1 cellular context compared by ENCODE assay signal in the genomic region with DNA sequence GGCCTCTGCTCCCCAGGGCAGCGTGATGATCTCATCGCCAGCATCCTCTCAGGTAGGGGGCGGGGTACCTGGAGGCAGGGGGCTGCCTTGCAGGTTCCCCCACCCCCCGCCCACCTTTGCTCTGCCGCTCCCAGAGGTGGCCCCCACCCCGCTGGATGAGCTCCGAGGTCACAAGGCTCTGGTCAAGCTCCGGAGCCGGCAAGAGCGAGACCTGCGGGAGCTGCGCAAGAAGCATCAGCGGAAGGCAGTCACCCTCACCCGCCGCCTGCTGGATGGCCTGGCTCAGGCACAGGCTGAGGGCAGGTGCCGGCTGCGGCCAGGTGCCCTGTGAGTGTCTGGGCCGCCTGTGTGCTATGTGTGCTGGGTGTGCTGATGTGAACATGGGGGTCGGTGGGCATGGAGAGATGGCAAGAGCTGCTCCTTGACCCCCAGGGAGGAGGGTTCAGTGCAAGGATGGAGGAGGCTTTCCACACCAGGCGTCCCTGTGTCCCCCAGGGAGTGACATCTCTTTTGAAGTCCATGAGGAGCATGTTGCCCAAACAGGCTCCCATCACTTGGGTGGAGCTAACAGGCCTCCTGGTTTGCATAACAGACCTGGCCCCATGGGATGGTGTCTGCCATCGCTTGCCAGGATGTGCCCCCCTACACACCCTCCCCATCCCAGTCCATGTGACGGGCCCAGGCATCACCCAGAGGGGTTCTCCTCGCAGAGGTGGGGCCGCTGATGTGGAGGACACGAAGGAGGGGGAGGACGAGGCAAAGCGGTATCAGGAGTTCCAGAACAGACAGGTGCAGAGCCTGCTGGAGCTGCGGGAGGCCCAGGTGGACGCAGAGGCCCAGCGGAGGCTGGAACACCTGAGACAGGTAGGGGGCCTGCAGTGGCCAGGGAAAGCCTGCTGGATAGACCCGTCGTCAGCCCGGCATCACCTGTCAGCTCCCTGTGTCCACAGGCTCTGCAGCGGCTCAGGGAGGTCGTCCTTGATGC.
TF ChIP-seq lines count a peak whose summit lies in the region.

No MANE protein-coding gene starts in this region.

TF ChIP-seq in IMR-90, 13 proteins besides CTCF, POLR2A, EP300 and RAD21 (continued from another document):
- TF ChIP-seq, protein P1, sequence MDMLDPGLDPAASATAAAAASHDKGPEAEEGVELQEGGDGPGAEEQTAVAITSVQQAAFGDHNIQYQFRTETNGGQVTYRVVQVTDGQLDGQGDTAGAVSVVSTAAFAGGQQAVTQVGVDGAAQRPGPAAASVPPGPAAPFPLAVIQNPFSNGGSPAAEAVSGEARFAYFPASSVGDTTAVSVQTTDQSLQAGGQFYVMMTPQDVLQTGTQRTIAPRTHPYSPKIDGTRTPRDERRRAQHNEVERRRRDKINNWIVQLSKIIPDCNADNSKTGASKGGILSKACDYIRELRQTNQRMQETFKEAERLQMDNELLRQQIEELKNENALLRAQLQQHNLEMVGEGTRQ (IDR thresholded peaks at IDR 0.05; ENCODE audit: low read depth, low read length) = no peak
- TF ChIP-seq MXI1 (IDR thresholded peaks at IDR 0.05; ENCODE audit: borderline replicate concordance, low read depth, low read length) = no peak
- no peak for TF ChIP-seq RCOR1 (IDR thresholded peaks at IDR 0.05; ENCODE audit: insufficient replicate concordance, low read length)
- no peak for TF ChIP-seq MAZ (IDR thresholded peaks at IDR 0.05; ENCODE audit: borderline replicate concordance, low read depth, low read length)
TF ChIP-seq in IMR-90: peak in this region for 0.
